ENCODE assay signal across 11 cellular contexts in genomic region chr9:14793389-14793788, GRCh38.
"Had no signal": no experiment of that assay in that cellular context is flagged by ENCODE, and none has a peak within 500 bp of the region (broad histone marks: within the 10 kb centered on the region; RNA-seq: fewer than 3 reads in every experiment).

No MANE protein-coding gene starts in this region.

- H3K9me3 ChIP-seq: HAP-1 had no signal

- H2AFZ ChIP-seq: GM23248, GM23338 had no signal

- H3K4me3 ChIP-seq: GM23248, GM23338, HAP-1 had no signal

- H3K27ac ChIP-seq: GM23248 had no signal

- ATAC-seq: GM23338, HCT116 had no signal

- DNase-seq: GM23248, GOT3, H7, H9, HCEC 1CT, HFFc6 had no signal

- H3K4me1 ChIP-seq: HAP-1 had no signal

- H3K9ac ChIP-seq: GM23248 had no signal

- FAIRE-seq: H1, H54 had no signal

- H3K4me2 ChIP-seq: GM23338 had no signal

- H3K36me3 ChIP-seq: HAP-1 had no signal
